ENCODE assay signal across 27 cellular contexts in genomic region chr1:21300774-21301173, GRCh38. TPM values are rescaled to one million over a fixed set of nuclear protein-coding genes. Genes with fewer than 3 reads are reported as not detected.
DNase-seq lines count a peak whose midpoint lies in the region; ATAC-seq lines count a peak whose summit lies in the region.
"Had no signal": no experiment of that assay in that cellular context is flagged by ENCODE, and none has a peak within 500 bp of the region (broad histone marks: within the 10 kb centered on the region; RNA-seq: fewer than 3 reads in every experiment).

No MANE protein-coding gene starts in this region.

- intact Hi-C loops in activated CD4-positive, alpha-beta memory T cell treated with anti-CD3 and anti-CD28 coated beads for 36 hours (cut with micrococcal nuclease), result no loop called here

- H3K27me3 Mint-ChIP-seq in activated CD4-positive, alpha-beta memory T cell treated with anti-CD3 and anti-CD28 coated beads for 36 hours, result no peaks in the 10 kb centered on the region
- H3K27me3 Mint-ChIP-seq in activated CD4-positive, alpha-beta memory T cell treated with anti-CD3 and anti-CD28 coated beads, Interleukin-2, amount 10 ng/mL, durations not matched to agents 7 days and 5 days, result no peaks in the 10 kb centered on the region
- H3K27me3 Mint-ChIP-seq in CD4-positive, CD25-positive, alpha-beta regulatory T cell, result no peaks in the 10 kb centered on the region
- H3K27me3 Mint-ChIP-seq in activated T-helper 17 cell treated with anti-CD3 and anti-CD28 coated beads, Interleukin-2, amount 50 U/mL, for 72 hours, result no peaks in the 10 kb centered on the region
- H3K27me3 Mint-ChIP-seq in naive thymus-derived CD8-positive, alpha-beta T cell, result no peaks in the 10 kb centered on the region

- H3K36me3 Mint-ChIP-seq in activated CD4-positive, alpha-beta memory T cell treated with anti-CD3 and anti-CD28 coated beads for 36 hours, result peaks cover 17% of the 10 kb centered on the region
- peaks cover 9% of the 10 kb centered on the region for H3K36me3 Mint-ChIP-seq in activated CD4-positive, alpha-beta memory T cell treated with anti-CD3 and anti-CD28 coated beads, Interleukin-2, amount 10 ng/mL, durations not matched to agents 7 days and 5 days (ENCODE audit: low read depth)
- peaks cover 8% of the 10 kb centered on the region for H3K36me3 Mint-ChIP-seq in CD4-positive, CD25-positive, alpha-beta regulatory T cell
- peaks cover 40% of the 10 kb centered on the region for H3K36me3 Mint-ChIP-seq in activated T-helper 17 cell treated with anti-CD3 and anti-CD28 coated beads, Interleukin-2, amount 50 U/mL, for 72 hours (ENCODE audit: low read depth)
- peaks cover 0 to 2% (median 0%) of the 10 kb centered on the region in 3 donors for H3K36me3 Mint-ChIP-seq in naive thymus-derived CD8-positive, alpha-beta T cell
- H3K36me3 Mint-ChIP-seq: WTC11 had no signal

- H3K4me1 Mint-ChIP-seq in activated CD4-positive, alpha-beta memory T cell treated with anti-CD3 and anti-CD28 coated beads for 36 hours (ENCODE audit: low read depth), result peaks cover 84% of the 10 kb centered on the region
- H3K4me1 Mint-ChIP-seq in activated CD4-positive, alpha-beta memory T cell treated with anti-CD3 and anti-CD28 coated beads, Interleukin-2, amount 10 ng/mL, durations not matched to agents 7 days and 5 days, result peaks cover 64% of the 10 kb centered on the region
- H3K4me1 Mint-ChIP-seq in CD4-positive, CD25-positive, alpha-beta regulatory T cell, result peaks cover 4 to 82% (median 48%) of the 10 kb centered on the region in 4 donors
- peaks cover 57% of the 10 kb centered on the region for H3K4me1 Mint-ChIP-seq in activated T-helper 17 cell treated with anti-CD3 and anti-CD28 coated beads, Interleukin-2, amount 50 U/mL, for 72 hours
- peaks cover 28 to 76% (median 55%) of the 10 kb centered on the region in 4 donors for H3K4me1 Mint-ChIP-seq in naive thymus-derived CD8-positive, alpha-beta T cell

- H3K4me1 ChIP-seq in CD4-positive, CD25-positive, alpha-beta regulatory T cell (ENCODE audit: control insufficient read depth, insufficient read depth, low read length, poor library complexity, severe bottlenecking), result peaks cover 52% of the 10 kb centered on the region

- DNase-seq in activated CD4-positive, alpha-beta memory T cell treated with anti-CD3 and anti-CD28 coated beads for 36 hours, result no peak
- no peak for DNase-seq in activated CD4-positive, alpha-beta memory T cell treated with anti-CD3 and anti-CD28 coated beads, Interleukin-2, amount 10 ng/mL, durations not matched to agents 7 days and 5 days
- no peak for DNase-seq in CD4-positive, CD25-positive, alpha-beta regulatory T cell
- DNase-seq in naive thymus-derived CD8-positive, alpha-beta T cell, result no peak
- no peak for DNase-seq in SKM-1 (lab: John Stamatoyannopoulos, UW; ENCODE audit: unreplicated experiment)
- no peak for DNase-seq in NCI-H82 (lab: John Stamatoyannopoulos, UW)
- DNase-seq: activated CD8-positive, alpha-beta memory T cell treated with anti-CD3 and anti-CD28 coated beads for 24 hours; activated naive CD4-positive, alpha-beta T cell; activated T-cell treated with anti-CD3 and anti-CD28 coated beads for 4 hours; amniotic stem cell; brain microvascular endothelial cell; cerebellar nuclear complex; dermis blood vessel endothelial cell; KBM-7; kidney; NCI-H1092 treated with DMSO at 0.1 percent for 48 hours; NCI-H1694 treated with DMSO at 0.1 percent for 48 hours; NCI-H446 treated with DMSO at 0.1 percent for 48 hours; pancreas; SJCRH30 had no signal

- peaks cover 4% of the 10 kb centered on the region for H3K36me3 ChIP-seq in CD4-positive, CD25-positive, alpha-beta regulatory T cell (ENCODE audit: control insufficient read depth, insufficient read depth, low read length)
- H3K36me3 ChIP-seq: brain microvascular endothelial cell, pancreas, SJCRH30 had no signal

- no peak for ATAC-seq in CD4-positive, CD25-positive, alpha-beta regulatory T cell (ENCODE audit: low read depth in 2 of 2)
- ATAC-seq in activated T-helper 17 cell treated with anti-CD3 and anti-CD28 coated beads, Interleukin-2, amount 50 U/mL, for 72 hours (replicated peaks), result no peak
- ATAC-seq in naive thymus-derived CD8-positive, alpha-beta T cell, result no peak
- no peak for ATAC-seq in HG03039 (IDR thresholded peaks at IDR 0.05; ENCODE audit: unreplicated experiment)
- ATAC-seq: esophagus mucosa; pancreas; stimulated activated effector memory CD8-positive, alpha-beta T cell treated with anti-CD3 and anti-CD28 coated beads, Interleukin-12 subunit alpha, Interleukin-12 subunit beta, amount 100 ng/mL, for 72 hours; WTC11 had no signal

- CTCF ChIA-PET in activated CD4-positive, alpha-beta memory T cell treated with anti-CD3 and anti-CD28 coated beads for 36 hours (lab: Charles Lee), result interaction anchor here (1.2 to 6.4 kb wide), 2 partner anchors 31 to 45 kb away, joined by 3 to 39 read pairs; no protein-coding TSS in a partner anchor
- CTCF ChIA-PET in activated CD4-positive, alpha-beta memory T cell treated with anti-CD3 and anti-CD28 coated beads, Interleukin-2, amount 10 ng/mL, durations not matched to agents 7 days and 5 days (lab: Charles Lee), result interaction anchor here (1.0 to 1.5 kb wide), 4 partner anchors 10 to 69 kb away, joined by 3 to 5 read pairs (median 4); no protein-coding TSS in a partner anchor

- no peaks in the 10 kb centered on the region for H3K9me3 Mint-ChIP-seq in activated CD4-positive, alpha-beta memory T cell treated with anti-CD3 and anti-CD28 coated beads for 36 hours
- no peaks in the 10 kb centered on the region for H3K9me3 Mint-ChIP-seq in activated CD4-positive, alpha-beta memory T cell treated with anti-CD3 and anti-CD28 coated beads, Interleukin-2, amount 10 ng/mL, durations not matched to agents 7 days and 5 days
- H3K9me3 Mint-ChIP-seq in CD4-positive, CD25-positive, alpha-beta regulatory T cell, result no peaks in the 10 kb centered on the region
- H3K9me3 Mint-ChIP-seq in activated T-helper 17 cell treated with anti-CD3 and anti-CD28 coated beads, Interleukin-2, amount 50 U/mL, for 72 hours, result no peaks in the 10 kb centered on the region
- peaks cover 0 to 1% (median 0%) of the 10 kb centered on the region in 9 donors for H3K9me3 Mint-ChIP-seq in naive thymus-derived CD8-positive, alpha-beta T cell
- H3K9me3 Mint-ChIP-seq: neural crest cell; stimulated activated effector memory CD8-positive, alpha-beta T cell treated with anti-CD3 and anti-CD28 coated beads, Interleukin-12 subunit alpha, Interleukin-12 subunit beta, amount 100 ng/mL, for 72 hours; WTC11 had no signal

- H3K27ac Mint-ChIP-seq in activated CD4-positive, alpha-beta memory T cell treated with anti-CD3 and anti-CD28 coated beads for 36 hours, result peak overlapping the region; percentile 59
- no peak overlapping the region for H3K27ac Mint-ChIP-seq in activated CD4-positive, alpha-beta memory T cell treated with anti-CD3 and anti-CD28 coated beads, Interleukin-2, amount 10 ng/mL, durations not matched to agents 7 days and 5 days
- H3K27ac Mint-ChIP-seq in CD4-positive, CD25-positive, alpha-beta regulatory T cell, result peak overlapping the region; percentile 66 to 100 (median 83)
- H3K27ac Mint-ChIP-seq in activated T-helper 17 cell treated with anti-CD3 and anti-CD28 coated beads, Interleukin-2, amount 50 U/mL, for 72 hours, result peak overlapping the region; percentile 36
- H3K27ac Mint-ChIP-seq in naive thymus-derived CD8-positive, alpha-beta T cell, result peak overlapping the region in 7 of 10 donors; percentile 31 to 82 (median 55)
- H3K27ac Mint-ChIP-seq: stimulated activated effector memory CD8-positive, alpha-beta T cell treated with anti-CD3 and anti-CD28 coated beads, Interleukin-12 subunit alpha, Interleukin-12 subunit beta, amount 100 ng/mL, for 72 hours; WTC11 had no signal

- POLR2A ChIA-PET in activated CD4-positive, alpha-beta memory T cell treated with anti-CD3 and anti-CD28 coated beads for 36 hours (lab: Charles Lee), result interaction anchor here (0.6 to 1.1 kb wide), 3 partner anchors 8 to 19 kb away, joined by 3 read pairs; no protein-coding TSS in a partner anchor
- POLR2A ChIA-PET in activated CD4-positive, alpha-beta memory T cell treated with anti-CD3 and anti-CD28 coated beads, Interleukin-2, amount 10 ng/mL, durations not matched to agents 7 days and 5 days (lab: Charles Lee), result interaction anchor here (1.4 to 2.8 kb wide), 2 partner anchors 24 to 44 kb away, joined by 4 to 12 read pairs; no protein-coding TSS in a partner anchor
- POLR2A ChIA-PET in naive thymus-derived CD8-positive, alpha-beta T cell (lab: Charles Lee), result interaction anchor here (0.5 to 16.6 kb wide), 2 partner anchors 14 to 22 kb away, joined by 4 to 218 read pairs; no protein-coding TSS in a partner anchor

- no peak overlapping the region for H3K27ac ChIP-seq in CD4-positive, CD25-positive, alpha-beta regulatory T cell (ENCODE audit: insufficient read depth, low read length, poor library complexity, severe bottlenecking)
- H3K27ac ChIP-seq: brain microvascular endothelial cell, pancreas, SJCRH30 had no signal

- H3K4me3 ChIP-seq in CD4-positive, CD25-positive, alpha-beta regulatory T cell (ENCODE audit: low read depth, low read length), result no peak overlapping the region
- H3K4me3 ChIP-seq: lung, pancreas, SJCRH30 had no signal

- H3K4me3 Mint-ChIP-seq in activated CD4-positive, alpha-beta memory T cell treated with anti-CD3 and anti-CD28 coated beads for 36 hours, result no peak overlapping the region
- no peak overlapping the region for H3K4me3 Mint-ChIP-seq in activated CD4-positive, alpha-beta memory T cell treated with anti-CD3 and anti-CD28 coated beads, Interleukin-2, amount 10 ng/mL, durations not matched to agents 7 days and 5 days
- H3K4me3 Mint-ChIP-seq in CD4-positive, CD25-positive, alpha-beta regulatory T cell, result no peak overlapping the region
- H3K4me3 Mint-ChIP-seq in activated T-helper 17 cell treated with anti-CD3 and anti-CD28 coated beads, Interleukin-2, amount 50 U/mL, for 72 hours, result peak overlapping the region; percentile 82
- no peak overlapping the region for H3K4me3 Mint-ChIP-seq in naive thymus-derived CD8-positive, alpha-beta T cell
- H3K4me3 Mint-ChIP-seq: neural crest cell; stimulated activated effector memory CD8-positive, alpha-beta T cell treated with anti-CD3 and anti-CD28 coated beads, Interleukin-12 subunit alpha, Interleukin-12 subunit beta, amount 100 ng/mL, for 72 hours; WTC11 had no signal

- H3K9me3 ChIP-seq in CD4-positive, CD25-positive, alpha-beta regulatory T cell (ENCODE audit: control insufficient read depth in 2 of 2, low read length in 2 of 2), result no peaks in the 10 kb centered on the region
- H3K9me3 ChIP-seq: pancreas, SJCRH30 had no signal

- no peaks in the 10 kb centered on the region for H3K27me3 ChIP-seq in CD4-positive, CD25-positive, alpha-beta regulatory T cell (ENCODE audit: control insufficient read depth, insufficient read depth, low read length)
- H3K27me3 ChIP-seq: brain microvascular endothelial cell, pancreas, SJCRH30 had no signal

RNA-seq across cellular contexts. Expression of gene ECE1, which starts 10.5 kb away (rescaled TPM):
- 100 to 1,000 TPM; 137 to 144 TPM for total RNA-seq in activated CD4-positive, alpha-beta memory T cell treated with anti-CD3 and anti-CD28 coated beads for 36 hours
- total RNA-seq in activated CD4-positive, alpha-beta memory T cell treated with anti-CD3 and anti-CD28 coated beads, Interleukin-2, amount 10 ng/mL, durations not matched to agents 7 days and 5 days, result 10 to 100 TPM; 85.3 to 87.9 TPM
- 140 TPM for total RNA-seq in CD4-positive, CD25-positive, alpha-beta regulatory T cell
- 10 to 100 TPM; 25.7 to 32.3 (median 27.7) TPM for polyA plus RNA-seq in CD4-positive, CD25-positive, alpha-beta regulatory T cell
- 100 to 1,000 TPM in 1 of 2 donors, 10 to 100 TPM in 1; 75.4 to 219 TPM for total RNA-seq in activated T-helper 17 cell treated with anti-CD3 and anti-CD28 coated beads, Interleukin-2, amount 50 U/mL, for 72 hours
- total RNA-seq in naive thymus-derived CD8-positive, alpha-beta T cell, result 10 to 100 TPM; 51.7 to 53.6 TPM
- 10 to 100 TPM in 2 of 3 donors, 1 to 10 TPM in 1; 9.1 to 37.3 (median 20.5) TPM for polyA plus RNA-seq in naive thymus-derived CD8-positive, alpha-beta T cell
